In genomic region chr3:53227993-53228885, GRCh38 we compare ENCODE assay signal across 4 cellular contexts.
A peak's percentile ranks its signal among the peaks of the same experiment; 100 is the strongest.
TF ChIP-seq lines count a peak whose summit lies in the region.

No MANE protein-coding gene starts in this region.

TF ChIP-seq in SK-N-SH, 30 proteins besides CTCF, POLR2A, EP300 and RAD21:
- TF ChIP-seq TCF12 (IDR thresholded peaks at IDR 0.05) = no peak
- TF ChIP-seq RXRA (IDR thresholded peaks at IDR 0.05; ENCODE audit: borderline replicate concordance, low read depth) = no peak
- TF ChIP-seq ZBTB33 (IDR thresholded peaks at IDR 0.05; ENCODE audit: borderline replicate concordance, low read depth) = no peak
- TF ChIP-seq FOSL2 (IDR thresholded peaks at IDR 0.05; ENCODE audit: borderline replicate concordance, low read depth) = no peak
- TF ChIP-seq TEAD4 (IDR thresholded peaks at IDR 0.05; ENCODE audit: borderline replicate concordance, insufficient read depth) = no peak
- TF ChIP-seq GATA2 (CRISPR knock-in tag; IDR thresholded peaks at IDR 0.05) = no peak
- no peak for TF ChIP-seq JUND (IDR thresholded peaks at IDR 0.05)
- TF ChIP-seq MAX (IDR thresholded peaks at IDR 0.05; ENCODE audit: low read depth) = no peak
- TF ChIP-seq USF2 (IDR thresholded peaks at IDR 0.05; ENCODE audit: borderline replicate concordance, low read depth, low read length) = no peak
- no peak for TF ChIP-seq TAF1 (IDR thresholded peaks at IDR 0.05; ENCODE audit: borderline replicate concordance, low read depth, low read length)
- no peak for TF ChIP-seq MXI1 (IDR thresholded peaks at IDR 0.05; ENCODE audit: low read depth, low read length)
- no peak for TF ChIP-seq NFIC (IDR thresholded peaks at IDR 0.05; ENCODE audit: borderline replicate concordance)
- TF ChIP-seq FOXJ3 (CRISPR knock-in tag; IDR thresholded peaks at IDR 0.05) = no peak
- TF ChIP-seq NRF1 (IDR thresholded peaks at IDR 0.05; ENCODE audit: low read depth, low read length) = no peak
- no peak for TF ChIP-seq RCOR1 (IDR thresholded peaks at IDR 0.05; ENCODE audit: low read length)
- no peak for TF ChIP-seq ELF1 (IDR thresholded peaks at IDR 0.05)

TF ChIP-seq in SK-N-SH treated with all-trans-retinoic acid at 6 μM for 48 hours, 23 proteins besides CTCF, POLR2A, EP300 and RAD21:
- TF ChIP-seq ESRRG (CRISPR knock-in tag; IDR thresholded peaks at IDR 0.05) = no peak
- no peak for TF ChIP-seq SNAI2 (CRISPR knock-in tag; IDR thresholded peaks at IDR 0.05)
- TF ChIP-seq OSR1 (CRISPR knock-in tag; IDR thresholded peaks at IDR 0.05) = no peak
- no peak for TF ChIP-seq CSDC2 (CRISPR knock-in tag; IDR thresholded peaks at IDR 0.05)
- TF ChIP-seq ARNTL (CRISPR knock-in tag; IDR thresholded peaks at IDR 0.05; ENCODE audit: borderline replicate concordance, low read depth) = no peak
- TF ChIP-seq PPARA (CRISPR knock-in tag; IDR thresholded peaks at IDR 0.05; ENCODE audit: borderline replicate concordance) = no peak
- TF ChIP-seq RARB (CRISPR knock-in tag; IDR thresholded peaks at IDR 0.05) = no peak
TF ChIP-seq in SK-N-SH treated with all-trans-retinoic acid at 6 μM for 48 hours: peak in this region for 0.

TF ChIP-seq in HCT116, 20 proteins besides CTCF, POLR2A, EP300 and RAD21:
- TF ChIP-seq POLR2AphosphoS5 (IDR thresholded peaks at IDR 0.05; ENCODE audit: low read depth, low read length) (peak; percentile 15; the same call in 1 of the 2 replicates), ZNF274 (IDR thresholded peaks at IDR 0.05; ENCODE audit: low read depth, low read length) (no peak)
TF ChIP-seq in HCT116: peak in this region for 1.

TF ChIP-seq in H1, 55 proteins besides CTCF, POLR2A, EP300 and RAD21:
- TF ChIP-seq CHD7 (IDR thresholded peaks at IDR 0.05; ENCODE audit: insufficient replicate concordance, low read length) = no peak
- no peak for TF ChIP-seq KDM1A (IDR thresholded peaks at IDR 0.05; ENCODE audit: borderline replicate concordance, low read length)
- TF ChIP-seq POLR2AphosphoS5 (IDR thresholded peaks at IDR 0.05; ENCODE audit: low read depth, low read length) = 0 out of 2 replicates have a peak, but pooled peaks have one; percentile 33
- no peak for TF ChIP-seq YY1 (IDR thresholded peaks at IDR 0.05; ENCODE audit: low read depth, low read length)
TF ChIP-seq in H1: peak in this region for 1.
